Comparison of ENCODE assay signal across 1 cellular context in the genomic region with DNA sequence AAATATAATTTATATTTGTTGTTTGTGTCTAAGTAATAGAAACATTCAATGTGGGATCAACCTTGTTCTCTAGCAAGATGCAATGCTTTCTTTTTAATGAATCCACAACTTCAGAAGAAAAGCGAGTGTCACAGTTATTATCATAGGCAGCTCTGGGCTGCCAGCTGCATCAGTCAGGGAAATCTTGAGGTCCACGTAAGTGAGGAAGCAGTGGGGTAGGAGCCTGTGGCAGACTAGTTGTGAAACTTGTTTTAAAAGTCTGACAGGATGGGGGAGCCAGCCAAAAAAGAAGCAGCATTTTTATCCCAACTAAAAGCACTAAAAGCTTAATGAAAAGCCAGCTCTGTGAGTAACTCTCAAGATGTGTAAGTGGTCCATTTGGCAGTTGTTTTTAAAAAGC.
TF ChIP-seq lines count a peak whose summit lies in the region.

No MANE protein-coding gene starts in this region.

TF ChIP-seq in GM23338, 12 proteins besides CTCF, POLR2A, EP300 and RAD21 (continued from another document):
- TF ChIP-seq, protein P1, sequence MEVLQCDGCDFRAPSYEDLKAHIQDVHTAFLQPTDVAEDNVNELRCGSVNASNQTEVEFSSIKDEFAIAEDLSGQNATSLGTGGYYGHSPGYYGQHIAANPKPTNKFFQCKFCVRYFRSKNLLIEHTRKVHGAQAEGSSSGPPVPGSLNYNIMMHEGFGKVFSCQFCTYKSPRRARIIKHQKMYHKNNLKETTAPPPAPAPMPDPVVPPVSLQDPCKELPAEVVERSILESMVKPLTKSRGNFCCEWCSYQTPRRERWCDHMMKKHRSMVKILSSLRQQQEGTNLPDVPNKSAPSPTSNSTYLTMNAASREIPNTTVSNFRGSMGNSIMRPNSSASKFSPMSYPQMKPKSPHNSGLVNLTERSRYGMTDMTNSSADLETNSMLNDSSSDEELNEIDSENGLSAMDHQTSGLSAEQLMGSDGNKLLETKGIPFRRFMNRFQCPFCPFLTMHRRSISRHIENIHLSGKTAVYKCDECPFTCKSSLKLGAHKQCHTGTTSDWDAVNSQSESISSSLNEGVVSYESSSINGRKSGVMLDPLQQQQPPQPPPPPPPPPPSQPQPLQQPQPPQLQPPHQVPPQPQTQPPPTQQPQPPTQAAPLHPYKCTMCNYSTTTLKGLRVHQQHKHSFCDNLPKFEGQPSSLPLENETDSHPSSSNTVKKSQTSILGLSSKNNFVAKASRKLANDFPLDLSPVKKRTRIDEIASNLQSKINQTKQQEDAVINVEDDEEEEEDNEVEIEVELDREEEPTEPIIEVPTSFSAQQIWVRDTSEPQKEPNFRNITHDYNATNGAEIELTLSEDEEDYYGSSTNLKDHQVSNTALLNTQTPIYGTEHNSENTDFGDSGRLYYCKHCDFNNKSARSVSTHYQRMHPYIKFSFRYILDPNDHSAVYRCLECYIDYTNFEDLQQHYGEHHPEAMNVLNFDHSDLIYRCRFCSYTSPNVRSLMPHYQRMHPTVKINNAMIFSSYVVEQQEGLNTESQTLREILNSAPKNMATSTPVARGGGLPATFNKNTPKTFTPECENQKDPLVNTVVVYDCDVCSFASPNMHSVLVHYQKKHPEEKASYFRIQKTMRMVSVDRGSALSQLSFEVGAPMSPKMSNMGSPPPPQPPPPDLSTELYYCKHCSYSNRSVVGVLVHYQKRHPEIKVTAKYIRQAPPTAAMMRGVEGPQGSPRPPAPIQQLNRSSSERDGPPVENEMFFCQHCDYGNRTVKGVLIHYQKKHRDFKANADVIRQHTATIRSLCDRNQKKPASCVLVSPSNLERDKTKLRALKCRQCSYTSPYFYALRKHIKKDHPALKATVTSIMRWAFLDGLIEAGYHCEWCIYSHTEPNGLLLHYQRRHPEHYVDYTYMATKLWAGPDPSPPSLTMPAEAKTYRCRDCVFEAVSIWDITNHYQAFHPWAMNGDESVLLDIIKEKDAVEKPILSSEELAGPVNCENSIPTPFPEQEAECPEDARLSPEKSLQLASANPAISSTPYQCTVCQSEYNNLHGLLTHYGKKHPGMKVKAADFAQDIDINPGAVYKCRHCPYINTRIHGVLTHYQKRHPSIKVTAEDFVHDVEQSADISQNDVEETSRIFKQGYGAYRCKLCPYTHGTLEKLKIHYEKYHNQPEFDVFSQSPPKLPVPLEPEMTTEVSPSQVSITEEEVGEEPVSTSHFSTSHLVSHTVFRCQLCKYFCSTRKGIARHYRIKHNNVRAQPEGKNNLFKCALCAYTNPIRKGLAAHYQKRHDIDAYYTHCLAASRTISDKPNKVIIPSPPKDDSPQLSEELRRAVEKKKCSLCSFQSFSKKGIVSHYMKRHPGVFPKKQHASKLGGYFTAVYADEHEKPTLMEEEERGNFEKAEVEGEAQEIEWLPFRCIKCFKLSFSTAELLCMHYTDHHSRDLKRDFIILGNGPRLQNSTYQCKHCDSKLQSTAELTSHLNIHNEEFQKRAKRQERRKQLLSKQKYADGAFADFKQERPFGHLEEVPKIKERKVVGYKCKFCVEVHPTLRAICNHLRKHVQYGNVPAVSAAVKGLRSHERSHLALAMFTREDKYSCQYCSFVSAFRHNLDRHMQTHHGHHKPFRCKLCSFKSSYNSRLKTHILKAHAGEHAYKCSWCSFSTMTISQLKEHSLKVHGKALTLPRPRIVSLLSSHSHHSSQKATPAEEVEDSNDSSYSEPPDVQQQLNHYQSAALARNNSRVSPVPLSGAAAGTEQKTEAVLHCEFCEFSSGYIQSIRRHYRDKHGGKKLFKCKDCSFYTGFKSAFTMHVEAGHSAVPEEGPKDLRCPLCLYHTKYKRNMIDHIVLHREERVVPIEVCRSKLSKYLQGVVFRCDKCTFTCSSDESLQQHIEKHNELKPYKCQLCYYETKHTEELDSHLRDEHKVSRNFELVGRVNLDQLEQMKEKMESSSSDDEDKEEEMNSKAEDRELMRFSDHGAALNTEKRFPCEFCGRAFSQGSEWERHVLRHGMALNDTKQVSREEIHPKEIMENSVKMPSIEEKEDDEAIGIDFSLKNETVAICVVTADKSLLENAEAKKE (CRISPR knock-in tag; IDR thresholded peaks at IDR 0.05), result no peak
- TF ChIP-seq STAT1 (IDR thresholded peaks at IDR 0.05; ENCODE audit: unreplicated experiment) (no peak), ZNF114 (CRISPR knock-in tag; IDR thresholded peaks at IDR 0.05) (no peak), EZH2phosphoT487 (IDR thresholded peaks at IDR 0.05; ENCODE audit: unreplicated experiment) (no peak), EZH2 (IDR thresholded peaks at IDR 0.05; ENCODE audit: low read depth, unreplicated experiment) (no peak), NANOG (IDR thresholded peaks at IDR 0.05; ENCODE audit: borderline replicate concordance) (no peak), ETS1 (IDR thresholded peaks at IDR 0.05) (no peak), POLR2AphosphoS5 (IDR thresholded peaks at IDR 0.05; ENCODE audit: low read depth) (no peak), ZNF331 (CRISPR knock-in tag; IDR thresholded peaks at IDR 0.05; ENCODE audit: low read depth) (no peak)
- TF ChIP-seq, protein P2, sequence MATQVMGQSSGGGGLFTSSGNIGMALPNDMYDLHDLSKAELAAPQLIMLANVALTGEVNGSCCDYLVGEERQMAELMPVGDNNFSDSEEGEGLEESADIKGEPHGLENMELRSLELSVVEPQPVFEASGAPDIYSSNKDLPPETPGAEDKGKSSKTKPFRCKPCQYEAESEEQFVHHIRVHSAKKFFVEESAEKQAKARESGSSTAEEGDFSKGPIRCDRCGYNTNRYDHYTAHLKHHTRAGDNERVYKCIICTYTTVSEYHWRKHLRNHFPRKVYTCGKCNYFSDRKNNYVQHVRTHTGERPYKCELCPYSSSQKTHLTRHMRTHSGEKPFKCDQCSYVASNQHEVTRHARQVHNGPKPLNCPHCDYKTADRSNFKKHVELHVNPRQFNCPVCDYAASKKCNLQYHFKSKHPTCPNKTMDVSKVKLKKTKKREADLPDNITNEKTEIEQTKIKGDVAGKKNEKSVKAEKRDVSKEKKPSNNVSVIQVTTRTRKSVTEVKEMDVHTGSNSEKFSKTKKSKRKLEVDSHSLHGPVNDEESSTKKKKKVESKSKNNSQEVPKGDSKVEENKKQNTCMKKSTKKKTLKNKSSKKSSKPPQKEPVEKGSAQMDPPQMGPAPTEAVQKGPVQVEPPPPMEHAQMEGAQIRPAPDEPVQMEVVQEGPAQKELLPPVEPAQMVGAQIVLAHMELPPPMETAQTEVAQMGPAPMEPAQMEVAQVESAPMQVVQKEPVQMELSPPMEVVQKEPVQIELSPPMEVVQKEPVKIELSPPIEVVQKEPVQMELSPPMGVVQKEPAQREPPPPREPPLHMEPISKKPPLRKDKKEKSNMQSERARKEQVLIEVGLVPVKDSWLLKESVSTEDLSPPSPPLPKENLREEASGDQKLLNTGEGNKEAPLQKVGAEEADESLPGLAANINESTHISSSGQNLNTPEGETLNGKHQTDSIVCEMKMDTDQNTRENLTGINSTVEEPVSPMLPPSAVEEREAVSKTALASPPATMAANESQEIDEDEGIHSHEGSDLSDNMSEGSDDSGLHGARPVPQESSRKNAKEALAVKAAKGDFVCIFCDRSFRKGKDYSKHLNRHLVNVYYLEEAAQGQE (IDR thresholded peaks at IDR 0.05; ENCODE audit: unreplicated experiment), result no peak
TF ChIP-seq in GM23338: peak in this region for 0.
